In the genomic region with DNA sequence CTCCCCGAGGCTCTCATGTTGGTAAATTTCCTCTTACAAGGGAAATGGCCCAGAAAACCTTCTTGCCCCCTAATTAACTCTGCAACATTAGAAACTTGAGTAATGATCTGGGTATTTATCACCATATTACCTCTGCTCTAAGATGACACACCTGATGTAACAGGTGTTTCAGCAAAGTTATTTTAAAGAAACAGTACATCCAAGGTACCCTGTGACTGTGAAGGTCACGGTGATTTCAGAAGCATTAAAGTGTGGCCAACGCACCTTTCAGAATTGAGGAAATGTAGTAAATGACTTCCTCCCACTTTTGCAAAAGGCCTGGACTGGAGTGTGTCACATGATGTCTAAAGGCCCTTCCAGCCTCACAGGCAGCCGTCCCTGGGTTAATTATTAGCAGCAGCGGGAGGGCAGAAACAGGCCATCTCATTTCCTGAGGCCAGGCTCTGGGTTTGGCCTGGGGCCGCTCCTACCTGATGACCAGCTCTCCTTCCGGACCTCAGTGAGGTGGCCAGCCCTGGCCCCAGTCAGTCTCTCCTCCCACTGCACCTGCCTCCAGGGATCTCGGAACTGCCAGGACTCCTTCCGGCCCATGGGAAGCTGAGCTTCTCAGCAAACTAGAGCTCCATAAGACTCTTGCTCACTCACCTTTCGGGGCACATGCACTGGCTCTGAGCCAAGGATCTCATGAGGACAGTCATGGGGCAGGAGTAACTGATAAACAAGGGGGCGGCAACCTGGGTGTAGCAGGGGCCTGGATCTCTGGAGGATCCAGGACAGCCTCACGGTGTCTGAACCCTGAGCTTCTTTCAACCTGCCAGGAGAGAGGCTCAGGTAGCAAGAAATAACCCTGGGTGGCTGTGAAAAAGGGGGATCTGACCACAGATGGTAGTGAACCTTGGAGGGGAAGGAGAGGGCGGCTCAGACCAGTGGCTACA, we compare ENCODE assay signal across 1 cellular context.
TF ChIP-seq lines count a peak whose summit lies in the region.

No MANE protein-coding gene starts in this region.

TF ChIP-seq in HepG2, 621 proteins besides CTCF, POLR2A, EP300 and RAD21 (continued from another document):
- TF ChIP-seq, protein P1, sequence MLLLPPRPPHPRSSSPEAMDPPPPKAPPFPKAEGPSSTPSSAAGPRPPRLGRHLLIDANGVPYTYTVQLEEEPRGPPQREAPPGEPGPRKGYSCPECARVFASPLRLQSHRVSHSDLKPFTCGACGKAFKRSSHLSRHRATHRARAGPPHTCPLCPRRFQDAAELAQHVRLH (CRISPR knock-in tag; IDR thresholded peaks at IDR 0.05; ENCODE audit: borderline replicate concordance, low read depth): peak; percentile 89; the same call in 1 of the 2 replicates
- TF ChIP-seq DR1 (CRISPR knock-in tag; IDR thresholded peaks at IDR 0.05) (no peak), REPIN1 (CRISPR knock-in tag; IDR thresholded peaks at IDR 0.05; ENCODE audit: borderline replicate concordance, low read depth) (no peak), ZNF44 (CRISPR knock-in tag; IDR thresholded peaks at IDR 0.05) (no peak)
- TF ChIP-seq, protein P2, sequence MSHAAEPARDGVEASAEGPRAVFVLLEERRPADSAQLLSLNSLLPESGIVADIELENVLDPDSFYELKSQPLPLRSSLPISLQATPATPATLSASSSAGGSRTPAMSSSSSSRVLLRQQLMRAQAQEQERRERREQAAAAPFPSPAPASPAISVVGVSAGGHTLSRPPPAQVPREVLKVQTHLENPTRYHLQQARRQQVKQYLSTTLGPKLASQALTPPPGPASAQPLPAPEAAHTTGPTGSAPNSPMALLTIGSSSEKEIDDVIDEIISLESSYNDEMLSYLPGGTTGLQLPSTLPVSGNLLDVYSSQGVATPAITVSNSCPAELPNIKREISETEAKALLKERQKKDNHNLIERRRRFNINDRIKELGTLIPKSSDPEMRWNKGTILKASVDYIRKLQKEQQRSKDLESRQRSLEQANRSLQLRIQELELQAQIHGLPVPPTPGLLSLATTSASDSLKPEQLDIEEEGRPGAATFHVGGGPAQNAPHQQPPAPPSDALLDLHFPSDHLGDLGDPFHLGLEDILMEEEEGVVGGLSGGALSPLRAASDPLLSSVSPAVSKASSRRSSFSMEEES (CRISPR knock-in tag; IDR thresholded peaks at IDR 0.05): peak; percentile 97
